ENCODE assay signal across 2 cellular contexts in genomic region chr22:41696714-41697113, GRCh38.
TF ChIP-seq lines count a peak whose summit lies in the region.

No MANE protein-coding gene starts in this region.

TF ChIP-seq in SK-N-SH, 30 proteins besides CTCF, POLR2A, EP300 and RAD21 (continued from another document):
- TF ChIP-seq PBX3 (IDR thresholded peaks at IDR 0.05) (no peak), POLR2AphosphoS5 (IDR thresholded peaks at IDR 0.05; ENCODE audit: low read depth, low read length) (no peak), NRF1 (IDR thresholded peaks at IDR 0.05; ENCODE audit: low read depth, low read length) (no peak), FOSL2 (IDR thresholded peaks at IDR 0.05; ENCODE audit: borderline replicate concordance, low read depth) (no peak), TAF1 (IDR thresholded peaks at IDR 0.05; ENCODE audit: borderline replicate concordance, low read depth, low read length) (no peak), FOXM1 (IDR thresholded peaks at IDR 0.05; ENCODE audit: low read depth) (no peak)

TF ChIP-seq in SK-N-SH treated with all-trans-retinoic acid at 6 μM for 48 hours, 23 proteins besides CTCF, POLR2A, EP300 and RAD21 (continued from another document):
- TF ChIP-seq PATZ1 (CRISPR knock-in tag; IDR thresholded peaks at IDR 0.05; ENCODE audit: borderline replicate concordance) (no peak), ZC3H10 (CRISPR knock-in tag; IDR thresholded peaks at IDR 0.05) (no peak), TSHZ2 (CRISPR knock-in tag; IDR thresholded peaks at IDR 0.05) (no peak), GLIS3 (CRISPR knock-in tag; IDR thresholded peaks at IDR 0.05) (no peak), ZNF565 (CRISPR knock-in tag; conservative IDR thresholded peaks at IDR 0.05; ENCODE audit: low read depth) (no peak), ISL1 (CRISPR knock-in tag; IDR thresholded peaks at IDR 0.05) (no peak), CREB5 (CRISPR knock-in tag; IDR thresholded peaks at IDR 0.05; ENCODE audit: low read depth) (no peak), ZNF70 (CRISPR knock-in tag; IDR thresholded peaks at IDR 0.05) (no peak), ESRRG (CRISPR knock-in tag; IDR thresholded peaks at IDR 0.05) (no peak)
TF ChIP-seq in SK-N-SH treated with all-trans-retinoic acid at 6 μM for 48 hours: peak in this region for 0.
